Comparison of ENCODE assay signal across 2 cellular contexts in genomic region chr6:118574051-118574865, GRCh38.
TF ChIP-seq lines count a peak whose summit lies in the region.

No MANE protein-coding gene starts in this region.

TF ChIP-seq in HepG2, 621 proteins besides CTCF, POLR2A, EP300 and RAD21 (continued from another document):
- TF ChIP-seq TP53 (CRISPR knock-in tag; conservative IDR thresholded peaks at IDR 0.05) = peak; percentile 98
- peak; percentile 97 for TF ChIP-seq ZNF562 (CRISPR knock-in tag; IDR thresholded peaks at IDR 0.05; ENCODE audit: borderline replicate concordance)
- no peak for TF ChIP-seq MAFK (conservative IDR thresholded peaks at IDR 0.05 in 1 of 2, IDR thresholded peaks at IDR 0.05 in 1 of 2; ENCODE audit: low read length in 2 of 2)

TF ChIP-seq in WTC11, 78 proteins besides CTCF, POLR2A, EP300 and RAD21 (continued from another document):
- no peak for TF ChIP-seq FOXJ3 (CRISPR knock-in tag; IDR thresholded peaks at IDR 0.05; ENCODE audit: borderline replicate concordance)
- TF ChIP-seq TEAD4 (CRISPR knock-in tag; IDR thresholded peaks at IDR 0.05) = no peak
- TF ChIP-seq ETV6 (CRISPR knock-in tag; IDR thresholded peaks at IDR 0.05) = no peak
- TF ChIP-seq RELA (CRISPR knock-in tag; IDR thresholded peaks at IDR 0.05; ENCODE audit: borderline replicate concordance) = no peak
- no peak for TF ChIP-seq HMGA2 (CRISPR knock-in tag; IDR thresholded peaks at IDR 0.05)
- TF ChIP-seq ZBTB21 (CRISPR knock-in tag; IDR thresholded peaks at IDR 0.05; ENCODE audit: borderline replicate concordance) = no peak
- no peak for TF ChIP-seq NFATC4 (CRISPR knock-in tag; IDR thresholded peaks at IDR 0.05)
- no peak for TF ChIP-seq ZNF671 (CRISPR knock-in tag; IDR thresholded peaks at IDR 0.05)
- no peak for TF ChIP-seq ZBTB43 (CRISPR knock-in tag; IDR thresholded peaks at IDR 0.05)
- no peak for TF ChIP-seq MYBL2 (CRISPR knock-in tag; IDR thresholded peaks at IDR 0.05)
- no peak for TF ChIP-seq USF1 (CRISPR knock-in tag; IDR thresholded peaks at IDR 0.05)
TF ChIP-seq in WTC11: peak in this region for 0.
